ENCODE assay signal across 1 cellular context in the genomic region with DNA sequence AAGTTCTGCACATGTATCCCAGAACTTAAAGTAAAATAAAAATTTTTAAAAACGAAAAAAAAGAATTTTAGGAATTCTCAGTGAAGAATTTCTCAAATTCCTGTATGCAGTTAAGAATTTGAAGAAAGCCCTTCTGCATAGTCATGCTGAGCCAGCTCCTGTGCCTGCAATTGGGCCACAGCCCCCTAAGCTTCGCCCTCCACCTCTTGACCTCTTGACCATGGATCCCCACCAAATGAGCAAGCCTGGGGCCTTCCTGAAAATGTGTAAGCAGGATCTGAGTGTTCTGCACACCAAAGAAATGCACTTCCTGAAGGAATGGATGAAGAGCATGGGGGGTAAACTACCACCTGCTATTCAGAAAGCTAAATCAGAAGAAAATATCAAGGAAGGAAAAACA.
TF ChIP-seq lines count a peak whose summit lies in the region.

No MANE protein-coding gene starts in this region.

TF ChIP-seq in K562, 482 proteins besides CTCF, POLR2A, EP300 and RAD21:
- TF ChIP-seq SRSF1 (IDR thresholded peaks at IDR 0.05; ENCODE audit: low read depth, low read length) (no peak), POLR3A (IDR thresholded peaks at IDR 0.05; ENCODE audit: borderline replicate concordance, extremely low read depth, insufficient read depth, insufficient read length) (no peak), SAFB (IDR thresholded peaks at IDR 0.05; ENCODE audit: borderline replicate concordance, low read depth, low read length) (no peak), ZNF584 (CRISPR knock-in tag; IDR thresholded peaks at IDR 0.05; ENCODE audit: low read depth) (no peak), NFE2 (IDR thresholded peaks at IDR 0.05; ENCODE audit: low read depth) (peak; percentile 49), C11orf30 (IDR thresholded peaks at IDR 0.05; ENCODE audit: low read depth) (peak; percentile 68), ZNF316 (IDR thresholded peaks at IDR 0.05) (peak; percentile 27; the same call in 1 of the 2 replicates), MAFK (IDR thresholded peaks at IDR 0.05; ENCODE audit: low read length) (peak; percentile 35; the same call in 1 of the 2 replicates), PHTF2 (CRISPR knock-in tag; IDR thresholded peaks at IDR 0.05) (no peak), MAFF (IDR thresholded peaks at IDR 0.05; ENCODE audit: low read length) (peak; percentile 31; the same call in 1 of the 2 replicates), NCOA1 (IDR thresholded peaks at IDR 0.05; ENCODE audit: low read depth) (no peak), NFIC (IDR thresholded peaks at IDR 0.05) (no peak), SRSF3 (IDR thresholded peaks at IDR 0.05; ENCODE audit: insufficient read depth, low read length) (no peak)
- TF ChIP-seq, protein P1, sequence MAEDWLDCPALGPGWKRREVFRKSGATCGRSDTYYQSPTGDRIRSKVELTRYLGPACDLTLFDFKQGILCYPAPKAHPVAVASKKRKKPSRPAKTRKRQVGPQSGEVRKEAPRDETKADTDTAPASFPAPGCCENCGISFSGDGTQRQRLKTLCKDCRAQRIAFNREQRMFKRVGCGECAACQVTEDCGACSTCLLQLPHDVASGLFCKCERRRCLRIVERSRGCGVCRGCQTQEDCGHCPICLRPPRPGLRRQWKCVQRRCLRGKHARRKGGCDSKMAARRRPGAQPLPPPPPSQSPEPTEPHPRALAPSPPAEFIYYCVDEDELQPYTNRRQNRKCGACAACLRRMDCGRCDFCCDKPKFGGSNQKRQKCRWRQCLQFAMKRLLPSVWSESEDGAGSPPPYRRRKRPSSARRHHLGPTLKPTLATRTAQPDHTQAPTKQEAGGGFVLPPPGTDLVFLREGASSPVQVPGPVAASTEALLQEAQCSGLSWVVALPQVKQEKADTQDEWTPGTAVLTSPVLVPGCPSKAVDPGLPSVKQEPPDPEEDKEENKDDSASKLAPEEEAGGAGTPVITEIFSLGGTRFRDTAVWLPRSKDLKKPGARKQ (CRISPR knock-in tag; IDR thresholded peaks at IDR 0.05): no peak
- TF ChIP-seq, protein P2, sequence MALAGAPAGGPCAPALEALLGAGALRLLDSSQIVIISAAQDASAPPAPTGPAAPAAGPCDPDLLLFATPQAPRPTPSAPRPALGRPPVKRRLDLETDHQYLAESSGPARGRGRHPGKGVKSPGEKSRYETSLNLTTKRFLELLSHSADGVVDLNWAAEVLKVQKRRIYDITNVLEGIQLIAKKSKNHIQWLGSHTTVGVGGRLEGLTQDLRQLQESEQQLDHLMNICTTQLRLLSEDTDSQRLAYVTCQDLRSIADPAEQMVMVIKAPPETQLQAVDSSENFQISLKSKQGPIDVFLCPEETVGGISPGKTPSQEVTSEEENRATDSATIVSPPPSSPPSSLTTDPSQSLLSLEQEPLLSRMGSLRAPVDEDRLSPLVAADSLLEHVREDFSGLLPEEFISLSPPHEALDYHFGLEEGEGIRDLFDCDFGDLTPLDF (CRISPR knock-in tag; IDR thresholded peaks at IDR 0.05): no peak
- TF ChIP-seq, protein P3, sequence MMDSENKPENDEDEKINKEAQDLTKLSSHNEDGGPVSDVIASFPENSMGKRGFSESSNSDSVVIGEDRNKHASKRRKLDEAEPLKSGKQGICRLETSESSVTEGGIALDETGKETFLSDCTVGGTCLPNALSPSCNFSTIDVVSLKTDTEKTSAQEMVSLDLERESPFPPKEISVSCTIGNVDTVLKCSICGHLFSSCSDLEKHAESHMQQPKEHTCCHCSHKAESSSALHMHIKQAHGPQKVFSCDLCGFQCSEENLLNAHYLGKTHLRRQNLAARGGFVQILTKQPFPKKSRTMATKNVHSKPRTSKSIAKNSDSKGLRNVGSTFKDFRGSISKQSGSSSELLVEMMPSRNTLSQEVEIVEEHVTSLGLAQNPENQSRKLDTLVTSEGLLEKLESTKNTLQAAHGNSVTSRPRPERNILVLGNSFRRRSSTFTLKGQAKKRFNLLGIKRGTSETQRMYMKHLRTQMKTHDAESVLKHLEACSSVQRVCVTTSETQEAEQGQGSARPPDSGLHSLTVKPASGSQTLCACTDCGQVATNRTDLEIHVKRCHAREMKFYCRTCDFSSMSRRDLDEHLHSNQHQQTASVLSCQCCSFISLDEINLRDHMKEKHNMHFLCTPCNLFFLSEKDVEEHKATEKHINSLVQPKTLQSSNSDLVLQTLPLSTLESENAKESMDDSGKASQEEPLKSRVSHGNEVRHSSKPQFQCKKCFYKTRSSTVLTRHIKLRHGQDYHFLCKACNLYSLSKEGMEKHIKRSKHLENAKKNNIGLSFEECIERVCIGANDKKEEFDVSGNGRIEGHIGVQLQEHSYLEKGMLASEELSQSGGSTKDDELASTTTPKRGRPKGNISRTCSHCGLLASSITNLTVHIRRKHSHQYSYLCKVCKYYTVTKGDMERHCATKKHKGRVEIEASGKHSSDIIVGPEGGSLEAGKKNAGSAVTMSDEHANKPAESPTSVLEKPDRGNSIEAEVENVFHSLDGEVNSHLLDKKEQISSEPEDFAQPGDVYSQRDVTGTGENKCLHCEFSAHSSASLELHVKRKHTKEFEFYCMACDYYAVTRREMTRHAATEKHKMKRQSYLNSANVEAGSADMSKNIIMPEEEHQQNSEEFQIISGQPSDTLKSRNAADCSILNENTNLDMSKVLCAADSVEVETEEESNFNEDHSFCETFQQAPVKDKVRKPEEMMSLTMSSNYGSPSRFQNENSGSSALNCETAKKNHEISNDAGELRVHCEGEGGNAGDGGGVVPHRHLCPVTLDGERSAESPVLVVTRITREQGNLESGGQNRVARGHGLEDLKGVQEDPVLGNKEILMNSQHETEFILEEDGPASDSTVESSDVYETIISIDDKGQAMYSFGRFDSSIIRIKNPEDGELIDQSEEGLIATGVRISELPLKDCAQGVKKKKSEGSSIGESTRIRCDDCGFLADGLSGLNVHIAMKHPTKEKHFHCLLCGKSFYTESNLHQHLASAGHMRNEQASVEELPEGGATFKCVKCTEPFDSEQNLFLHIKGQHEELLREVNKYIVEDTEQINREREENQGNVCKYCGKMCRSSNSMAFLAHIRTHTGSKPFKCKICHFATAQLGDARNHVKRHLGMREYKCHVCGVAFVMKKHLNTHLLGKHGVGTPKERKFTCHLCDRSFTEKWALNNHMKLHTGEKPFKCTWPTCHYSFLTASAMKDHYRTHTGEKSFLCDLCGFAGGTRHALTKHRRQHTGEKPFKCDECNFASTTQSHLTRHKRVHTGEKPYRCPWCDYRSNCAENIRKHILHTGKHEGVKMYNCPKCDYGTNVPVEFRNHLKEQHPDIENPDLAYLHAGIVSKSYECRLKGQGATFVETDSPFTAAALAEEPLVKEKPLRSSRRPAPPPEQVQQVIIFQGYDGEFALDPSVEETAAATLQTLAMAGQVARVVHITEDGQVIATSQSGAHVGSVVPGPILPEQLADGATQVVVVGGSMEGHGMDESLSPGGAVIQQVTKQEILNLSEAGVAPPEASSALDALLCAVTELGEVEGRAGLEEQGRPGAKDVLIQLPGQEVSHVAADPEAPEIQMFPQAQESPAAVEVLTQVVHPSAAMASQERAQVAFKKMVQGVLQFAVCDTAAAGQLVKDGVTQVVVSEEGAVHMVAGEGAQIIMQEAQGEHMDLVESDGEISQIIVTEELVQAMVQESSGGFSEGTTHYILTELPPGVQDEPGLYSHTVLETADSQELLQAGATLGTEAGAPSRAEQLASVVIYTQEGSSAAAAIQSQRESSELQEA (IDR thresholded peaks at IDR 0.05; ENCODE audit: low read depth): no peak
- TF ChIP-seq, protein P4, sequence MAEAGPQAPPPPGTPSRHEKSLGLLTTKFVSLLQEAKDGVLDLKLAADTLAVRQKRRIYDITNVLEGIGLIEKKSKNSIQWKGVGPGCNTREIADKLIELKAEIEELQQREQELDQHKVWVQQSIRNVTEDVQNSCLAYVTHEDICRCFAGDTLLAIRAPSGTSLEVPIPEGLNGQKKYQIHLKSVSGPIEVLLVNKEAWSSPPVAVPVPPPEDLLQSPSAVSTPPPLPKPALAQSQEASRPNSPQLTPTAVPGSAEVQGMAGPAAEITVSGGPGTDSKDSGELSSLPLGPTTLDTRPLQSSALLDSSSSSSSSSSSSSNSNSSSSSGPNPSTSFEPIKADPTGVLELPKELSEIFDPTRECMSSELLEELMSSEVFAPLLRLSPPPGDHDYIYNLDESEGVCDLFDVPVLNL (CRISPR knock-in tag; IDR thresholded peaks at IDR 0.05; ENCODE audit: low read depth): no peak
